7 cellular contexts compared by ENCODE assay signal in genomic region chr13:113001251-113002140, GRCh38. TPM values are rescaled to one million over a fixed set of nuclear protein-coding genes. Genes with fewer than 3 reads are reported as not detected.
DNase-seq lines count a peak whose midpoint lies in the region; ATAC-seq and TF ChIP-seq lines count a peak whose summit lies in the region.

No MANE protein-coding gene starts in this region.

- H3K27ac ChIP-seq in SJCRH30 (peak overlapping the region; percentile 58), subcutaneous abdominal adipose tissue (ENCODE audit: low read depth, low read length) (no peak overlapping the region), gastroesophageal sphincter (peak overlapping the region in 1 of 4 donors; percentile 1)

- ATAC-seq in gastroesophageal sphincter: no peak

- H3K27me3 ChIP-seq in SJCRH30 (peaks cover 13% of the 10 kb centered on the region; the same call in 1 of the 2 replicates), subcutaneous abdominal adipose tissue (ENCODE audit: control insufficient read depth in 5 of 5, insufficient read depth in 4 of 5, low read length in 5 of 5) (peaks cover 30 to 52% (median 32%) of the 10 kb centered on the region in 5 donors), gastroesophageal sphincter (peaks cover 55% of the 10 kb centered on the region)

- TF ChIP-seq CTCF in LNCaP clone FGC (IDR thresholded peaks at IDR 0.05; ENCODE audit: control insufficient read depth, extremely low read depth, insufficient read depth) (no peak), gastroesophageal sphincter (IDR thresholded peaks at IDR 0.05) (no peak)

- H3K9me3 ChIP-seq in SJCRH30 (replicated peaks): no peaks in the 10 kb centered on the region
- no peaks in the 10 kb centered on the region for H3K9me3 ChIP-seq in subcutaneous abdominal adipose tissue (ENCODE audit: control insufficient read depth in 5 of 5, low read length in 5 of 5)
- no peaks in the 10 kb centered on the region for H3K9me3 ChIP-seq in gastroesophageal sphincter

- no CpG with 5 or more reads among the region's 50 CpGs for WGBS in gastroesophageal sphincter (ENCODE audit: low coverage in 1 of 2), 2 donors

- H3K4me3 ChIP-seq in LNCaP clone FGC (ENCODE audit: low read depth, low read length) (no peak overlapping the region), SJCRH30 (peak overlapping the region; percentile 57), subcutaneous abdominal adipose tissue (ENCODE audit: low read depth in 1 of 5, low read length in 5 of 5) (peak overlapping the region in 3 of 5 donors; percentile 1 to 32 (median 26)), gastroesophageal sphincter (peak overlapping the region in 1 of 2 donors; percentile 28)

- no peak overlapping the region for H3K9ac ChIP-seq in subcutaneous abdominal adipose tissue (ENCODE audit: low read length in 5 of 5)

- DNase-seq in LNCaP clone FGC (ENCODE audit: low read depth) (peak; percentile 27), SJCRH30 (peak; percentile 92 to 94), iPS-NIHi7 (ENCODE audit: extremely low spot score) (peak; percentile 51), dedifferentiated amniotic fluid mesenchymal stem cell (ENCODE audit: extremely low spot score) (no peak), GDM1 (lab: John Stamatoyannopoulos, UW) (no peak)

- no peaks in the 10 kb centered on the region for H3K36me3 ChIP-seq in SJCRH30
- H3K36me3 ChIP-seq in subcutaneous abdominal adipose tissue (ENCODE audit: control insufficient read depth in 5 of 5, insufficient read depth in 5 of 5, low read length in 5 of 5): peaks cover 0 to 23% (median 0%) of the 10 kb centered on the region in 5 donors
- H3K36me3 ChIP-seq in gastroesophageal sphincter: no peaks in the 10 kb centered on the region

- TF ChIP-seq POLR2A in gastroesophageal sphincter (IDR thresholded peaks at IDR 0.05): no peak

- no peak for TF ChIP-seq EP300 in gastroesophageal sphincter (IDR thresholded peaks at IDR 0.05)

- H3K4me1 ChIP-seq in SJCRH30: peaks cover 17% of the 10 kb centered on the region
- peaks cover 0 to 61% (median 23%) of the 10 kb centered on the region in 5 donors for H3K4me1 ChIP-seq in subcutaneous abdominal adipose tissue (ENCODE audit: control insufficient read depth in 5 of 5, insufficient read depth in 5 of 5, low read length in 5 of 5)
- H3K4me1 ChIP-seq in gastroesophageal sphincter: peaks cover 0 to 14% (median 0%) of the 10 kb centered on the region in 3 donors

RNA-seq across cellular contexts. Expression of gene MCF2L, which starts 32.5 kb away (rescaled TPM):
- 4.4 and 4.6 TPM in 2 replicates for total RNA-seq in SJCRH30 (2014; rRNA removed; shearing (Covaris generic))
- 10 to 100 TPM; 18.3 to 52.6 (median 29.9) TPM for total RNA-seq in gastroesophageal sphincter

Comparison
In these comparisons a context has a peak if more than half of its experiments do, and no peak if none do; other contexts are left out.
1. DNase-seq: peak in LNCaP clone FGC (single experiment), SJCRH30 (2 of 2) and iPS-NIHi7 (single experiment); none in dedifferentiated amniotic fluid mesenchymal stem cell (single experiment) and GDM1 (single experiment).